16 cellular contexts compared by ENCODE assay signal in the genomic region with DNA sequence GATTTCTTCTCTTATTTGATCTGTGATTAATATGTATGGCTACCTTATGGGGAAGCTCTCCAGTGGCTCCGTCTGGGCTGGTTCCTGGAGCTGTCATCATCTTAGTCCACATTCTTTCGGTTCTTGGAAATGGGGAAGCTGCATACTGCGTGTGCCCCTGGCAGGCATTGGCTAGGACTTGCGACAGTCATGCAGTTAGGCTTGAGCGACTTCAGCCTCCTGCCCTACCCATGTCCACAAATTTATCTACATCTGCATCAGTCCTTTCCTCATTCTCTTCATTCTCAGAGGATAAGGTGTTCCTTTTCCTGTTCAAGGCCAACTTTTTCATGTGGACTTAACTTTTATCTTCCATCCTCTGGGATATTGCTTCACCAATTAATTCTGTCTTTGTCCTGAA.
DNase-seq lines count a peak whose midpoint lies in the region; FAIRE-seq lines count a peak whose summit lies in the region.
"Had no signal": no experiment of that assay in that cellular context is flagged by ENCODE, and none has a peak within 500 bp of the region (broad histone marks: within the 10 kb centered on the region; RNA-seq: fewer than 3 reads in every experiment).

No MANE protein-coding gene starts in this region.

- no peak for FAIRE-seq in RCC 7860 (lab: Jason Lieb, UNC)

- DNase-seq in HT-29 (ENCODE audit: low spot score) (peak; percentile 89), RCC 7860 (ENCODE audit: low spot score) (peak; percentile 74), kidney glomerular epithelial cell (lab: John Stamatoyannopoulos, UW) (peak; percentile 45), renal cortical epithelial cell (ENCODE audit: low read depth) (peak; percentile 85), NCI-H748 treated with DMSO at 0.1 percent for 48 hours (lab: John Stamatoyannopoulos, UW) (no peak), T-helper 1 cell (no peak), HUDEP-2 (lab: John Stamatoyannopoulos, UW; ENCODE audit: unreplicated experiment in 76 of 76) (no peak)
- no peak for DNase-seq in central memory CD4-positive, alpha-beta T cell
- DNase-seq: activated CD4-positive, alpha-beta T cell treated with anti-CD3 and anti-CD28 coated beads for 36 hours; activated naive CD8-positive, alpha-beta T cell treated with anti-CD3 and anti-CD28 coated beads, Interleukin-2, amount 10 ng/mL, durations not matched to agents 7 days and 5 days; activated T-cell treated with anti-CD3 and anti-CD28 coated beads, Interleukin-2, amount 50 U/mL, for 1 hour; BE2C; DND-41; effector CD4-positive, alpha-beta T cell; NCI-H1694; stimulated activated naive CD4-positive, alpha-beta T cell treated with Interleukin-2 at 50 U/mL for 16 hours had no signal

Comparison
In these comparisons a context has a peak if more than half of its experiments do, and no peak if none do; other contexts are left out.
1. DNase-seq: peak in HT-29 (single experiment), RCC 7860 (single experiment), kidney glomerular epithelial cell (single experiment) and renal cortical epithelial cell (single experiment); none in NCI-H748 treated with DMSO at 0.1 percent for 48 hours (single experiment), T-helper 1 cell (0 of 5), central memory CD4-positive, alpha-beta T cell (single experiment) and HUDEP-2 (0 of 76).